In the genomic region with DNA sequence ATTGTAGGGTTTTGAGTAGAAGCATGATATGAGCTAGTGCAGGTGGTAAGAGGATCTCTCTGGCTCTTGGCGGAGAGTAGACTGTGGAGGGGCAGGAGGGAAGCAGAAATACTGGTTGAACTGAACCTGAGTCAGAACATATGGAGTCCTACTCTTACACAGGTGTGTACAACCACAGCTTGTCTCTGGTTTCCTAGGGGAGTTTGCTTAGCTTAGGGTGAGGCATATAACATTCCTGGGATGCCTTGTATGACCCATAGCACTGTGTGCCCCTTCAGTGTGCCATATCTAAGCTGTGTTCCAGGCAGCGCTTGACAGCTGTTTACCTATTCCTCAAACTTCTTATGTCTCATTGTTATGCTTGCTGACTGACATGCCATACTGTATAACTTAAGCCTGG, we compare ENCODE assay signal across 15 cellular contexts.
"Had no signal": no experiment of that assay in that cellular context is flagged by ENCODE, and none has a peak within 500 bp of the region (broad histone marks: within the 10 kb centered on the region; RNA-seq: fewer than 3 reads in every experiment).

No MANE protein-coding gene starts in this region.

- H3K27me3 Mint-ChIP-seq: activated CD4-positive, alpha-beta T cell treated with anti-CD3 and anti-CD28 coated beads, Interleukin-2, amount 10 ng/mL, durations not matched to agents 7 days and 5 days; activated naive CD4-positive, alpha-beta T cell treated with anti-CD3 and anti-CD28 coated beads, Interleukin-2, amount 10 ng/mL, durations not matched to agents 7 days and 5 days had no signal

- H3K4me1 Mint-ChIP-seq: activated CD4-positive, alpha-beta T cell treated with anti-CD3 and anti-CD28 coated beads, Interleukin-2, amount 10 ng/mL, durations not matched to agents 7 days and 5 days; activated naive CD4-positive, alpha-beta T cell treated with anti-CD3 and anti-CD28 coated beads, Interleukin-2, amount 10 ng/mL, durations not matched to agents 7 days and 5 days; natural killer cell had no signal

- H3K4me3 Mint-ChIP-seq: activated CD4-positive, alpha-beta T cell treated with anti-CD3 and anti-CD28 coated beads, Interleukin-2, amount 10 ng/mL, durations not matched to agents 7 days and 5 days; activated naive CD4-positive, alpha-beta T cell treated with anti-CD3 and anti-CD28 coated beads, Interleukin-2, amount 10 ng/mL, durations not matched to agents 7 days and 5 days; natural killer cell had no signal

- H3K9me3 ChIP-seq: adrenal gland, vagina had no signal

- H3K9me3 Mint-ChIP-seq: activated CD4-positive, alpha-beta T cell treated with anti-CD3 and anti-CD28 coated beads, Interleukin-2, amount 10 ng/mL, durations not matched to agents 7 days and 5 days; activated naive CD4-positive, alpha-beta T cell treated with anti-CD3 and anti-CD28 coated beads, Interleukin-2, amount 10 ng/mL, durations not matched to agents 7 days and 5 days had no signal

- H3K27ac ChIP-seq: adrenal gland, coronary artery, vagina had no signal

- H3K4me3 ChIP-seq: adrenal gland, coronary artery, vagina had no signal

- H3K36me3 ChIP-seq: adrenal gland, vagina had no signal

- H3K27me3 ChIP-seq: adrenal gland, vagina had no signal

- H3K36me3 Mint-ChIP-seq: activated naive CD4-positive, alpha-beta T cell treated with anti-CD3 and anti-CD28 coated beads, Interleukin-2, amount 10 ng/mL, durations not matched to agents 7 days and 5 days; natural killer cell had no signal

- DNase-seq: activated CD4-positive, alpha-beta T cell treated with anti-CD3 and anti-CD28 coated beads, Interleukin-2, amount 10 ng/mL, durations not matched to agents 7 days and 5 days; activated CD4-positive, CD25-positive, alpha-beta regulatory T cell; activated CD8-positive, alpha-beta memory T cell treated with anti-CD3 and anti-CD28 coated beads for 24 hours; activated naive CD4-positive, alpha-beta T cell treated with anti-CD3 and anti-CD28 coated beads, Interleukin-2, amount 10 ng/mL, durations not matched to agents 7 days and 5 days; adrenal gland; central memory CD4-positive, alpha-beta T cell; effector CD4-positive, alpha-beta T cell; natural killer cell; nucleus accumbens; stimulated activated CD4-positive, alpha-beta T cell treated with anti-CD3 and anti-CD28 coated beads, Interleukin-4, amount 100 ng/mL, for 1 hour; stimulated activated CD8-positive, alpha-beta memory T cell treated with anti-CD3 and anti-CD28 coated beads, Interleukin-4, amount 100 ng/mL, for 48 hours; stimulated activated naive CD8-positive, alpha-beta T cell treated with anti-CD3 and anti-CD28 coated beads, Interleukin-15, Interleukin-2, amounts not matched to agents 100 U/mL and 50 U/mL, for 24 hours; T-helper 2 cell had no signal

- H3K4me1 ChIP-seq: adrenal gland, vagina had no signal

- H3K27ac Mint-ChIP-seq: activated CD4-positive, alpha-beta T cell treated with anti-CD3 and anti-CD28 coated beads, Interleukin-2, amount 10 ng/mL, durations not matched to agents 7 days and 5 days; activated naive CD4-positive, alpha-beta T cell treated with anti-CD3 and anti-CD28 coated beads, Interleukin-2, amount 10 ng/mL, durations not matched to agents 7 days and 5 days; natural killer cell had no signal
